Comparison of ENCODE assay signal across 9 cellular contexts in the genomic region with DNA sequence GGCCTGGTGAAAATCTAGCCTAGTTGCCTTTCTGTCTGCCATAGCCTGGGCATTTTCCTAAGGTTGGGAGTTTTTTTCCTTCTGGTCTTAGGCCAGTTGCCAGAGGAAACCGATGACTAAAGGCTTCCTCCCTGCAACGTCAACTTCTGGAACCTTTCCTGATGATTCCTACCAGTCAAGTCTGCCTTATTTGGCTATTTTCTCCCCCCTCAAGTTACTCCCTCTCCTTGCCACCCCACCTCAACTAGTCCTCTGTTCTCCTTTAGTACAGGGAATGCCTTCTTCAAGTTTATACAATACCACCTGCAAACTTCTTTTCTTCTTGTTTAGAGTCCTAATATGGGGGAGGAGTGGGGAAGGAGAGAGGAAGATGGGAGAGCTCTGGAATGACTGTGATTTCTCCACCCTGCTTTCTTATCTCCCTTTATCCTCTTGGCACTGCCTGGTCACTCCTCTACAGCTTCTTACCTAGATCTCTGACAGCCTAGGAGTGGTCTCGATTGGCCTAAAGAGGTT. TPM values are rescaled to one million over a fixed set of nuclear protein-coding genes. Genes with fewer than 3 reads are reported as not detected.
DNase-seq lines count a peak whose midpoint lies in the region; ATAC-seq, FAIRE-seq and TF ChIP-seq lines count a peak whose summit lies in the region.
"Had no signal": no experiment of that assay in that cellular context is flagged by ENCODE, and none has a peak within 500 bp of the region (broad histone marks: within the 10 kb centered on the region; RNA-seq: fewer than 3 reads in every experiment).

No MANE protein-coding gene starts in this region.

- TF ChIP-seq CTCF in liver (IDR thresholded peaks at IDR 0.05; ENCODE audit: low read depth, low read length, missing input control) (no peak), HepG2 (CRISPR knock-in tag; IDR thresholded peaks at IDR 0.05) (no peak), bronchial epithelial cell (IDR thresholded peaks at IDR 0.05; ENCODE audit: insufficient read depth, low read length, severe bottlenecking) (no peak)

- CTCF ChIA-PET in HepG2 (lab: Yijun Ruan, JAX; ENCODE audit: low intra/inter-chr PET ratio, low total read pairs), result no interaction called here

- BruUV-seq in HepG2 (replicated peaks; lab: Mats Ljungman, UMichigan), result no TSS peak

- H3K79me2 ChIP-seq in HepG2 (ENCODE audit: insufficient read depth, low read length), result no peaks in the 10 kb centered on the region

- no peak overlapping the region for H4K91ac ChIP-seq in mesenchymal stem cell (ENCODE audit: low read length)

- peaks cover 2 to 10% (median 7%) of the 10 kb centered on the region in 4 donors for H3K4me1 ChIP-seq in liver (ENCODE audit: control insufficient read depth in 4 of 4, insufficient read depth in 4 of 4, low read length in 3 of 4)
- H3K4me1 ChIP-seq in HepG2 (ENCODE audit: insufficient read depth, low read length), result no peaks in the 10 kb centered on the region
- H3K4me1 ChIP-seq in mesenchymal stem cell (ENCODE audit: control insufficient read depth, insufficient read depth, low read depth, low read length), result peaks cover 1% of the 10 kb centered on the region
- H3K4me1 ChIP-seq in aorta (ENCODE audit: control insufficient read depth in 1 of 2, insufficient read depth in 2 of 2, low read length in 2 of 2), result peaks cover 0 to 4% of the 10 kb centered on the region in 2 donors

- no peak overlapping the region for H3K23ac ChIP-seq in mesenchymal stem cell (ENCODE audit: low read length in 2 of 2)

- no peak overlapping the region for H2BK15ac ChIP-seq in mesenchymal stem cell (ENCODE audit: low read depth, poor library complexity, severe bottlenecking)

- ATAC-seq in HepG2, result no peak
- ATAC-seq in aorta (ENCODE audit: low FRiP score), result peak; percentile 75
- ATAC-seq in GM18907 (IDR thresholded peaks at IDR 0.05; ENCODE audit: unreplicated experiment), result no peak

- in situ Hi-C loops in HepG2 (cut with HindIII; ENCODE audit: extremely low pct_ligation_motif_present, low pct_unique_long_range_greater_than_20kb), result no loop called here

- no peaks in the 10 kb centered on the region for H3K9me3 ChIP-seq in liver (ENCODE audit: control insufficient read depth in 4 of 4, low read length in 3 of 4)
- no peaks in the 10 kb centered on the region for H3K9me3 ChIP-seq in HepG2 (ENCODE audit: low read length)
- no peaks in the 10 kb centered on the region for H3K9me3 ChIP-seq in mesenchymal stem cell (ENCODE audit: control insufficient read depth, low read length)
- no peaks in the 10 kb centered on the region for H3K9me3 ChIP-seq in aorta (ENCODE audit: control insufficient read depth, low read length)

- no peak overlapping the region for H2BK5ac ChIP-seq in mesenchymal stem cell (ENCODE audit: low read depth, low read length, poor library complexity, severe bottlenecking)

- TF ChIP-seq RAD21 in liver (IDR thresholded peaks at IDR 0.05) (no peak), HepG2 (CRISPR knock-in tag; IDR thresholded peaks at IDR 0.05) (no peak)

- H4K20me1 ChIP-seq in HepG2 (ENCODE audit: insufficient read depth, low read length), result no peaks in the 10 kb centered on the region

- 66% methylated on average over 3 of the region's 3 CpGs for WGBS in liver
- 10% methylated on average over 2 of the region's 3 CpGs for WGBS in HepG2 (ENCODE audit: low lambda C conversion rate)
- WGBS in mesenchymal stem cell, result 13% methylated on average over 2 of the region's 3 CpGs
- 4 to 7% methylated on average over 3 of the region's 3 CpGs for WGBS in aorta, 2 donors

- no peak for TF ChIP-seq POLR2A in HepG2 (IDR thresholded peaks at IDR 0.05; ENCODE audit: insufficient read depth in 1 of 2, low read depth in 2 of 2, low read length in 2 of 2)

- H3K79me1 ChIP-seq in mesenchymal stem cell (replicated peaks; ENCODE audit: low read length, poor library complexity, severe bottlenecking), result no peaks in the 10 kb centered on the region

- H4K8ac ChIP-seq in mesenchymal stem cell (ENCODE audit: low read length), result no peak overlapping the region

- H2BK120ac ChIP-seq in mesenchymal stem cell (ENCODE audit: low read depth, low read length), result no peak overlapping the region

- POLR2A ChIA-PET in HepG2 (lab: Yijun Ruan, JAX), result no interaction called here

- H3K18ac ChIP-seq in mesenchymal stem cell (ENCODE audit: low read depth in 1 of 2, low read length in 2 of 2), result peak overlapping the region in 1 of 2 experiments; percentile 21

- H3K27me3 ChIP-seq in liver (ENCODE audit: control insufficient read depth in 4 of 4, insufficient read depth in 4 of 4, low read length in 3 of 4), result no peaks in the 10 kb centered on the region
- no peaks in the 10 kb centered on the region for H3K27me3 ChIP-seq in HepG2 (ENCODE audit: control insufficient read depth in 1 of 2, insufficient read depth in 2 of 2, low read length in 2 of 2)
- H3K27me3 ChIP-seq in bronchial epithelial cell (ENCODE audit: control insufficient read depth, insufficient read depth, low read length), result no peaks in the 10 kb centered on the region
- H3K27me3 ChIP-seq in mesenchymal stem cell (ENCODE audit: control insufficient read depth in 1 of 2, insufficient read depth in 1 of 2, low read length in 2 of 2), result no peaks in the 10 kb centered on the region
- no peaks in the 10 kb centered on the region for H3K27me3 ChIP-seq in aorta (ENCODE audit: control insufficient read depth in 1 of 2, insufficient read depth in 2 of 2, low read length in 1 of 2)

- FAIRE-seq in HepG2 (lab: Jason Lieb, UNC) (no peak), bronchial epithelial cell (lab: Jason Lieb, UNC) (peak; percentile 60), frontal cortex (lab: Jason Lieb, UNC) (no peak)
- FAIRE-seq: islet of Langerhans had no signal

- no peak overlapping the region for H3K9ac ChIP-seq in liver (ENCODE audit: low read depth in 1 of 2, low read length in 2 of 2)
- H3K9ac ChIP-seq in HepG2 (ENCODE audit: insufficient read depth, low read depth, low read length), result no peak overlapping the region
- peak overlapping the region; percentile 63 for H3K9ac ChIP-seq in mesenchymal stem cell (ENCODE audit: low read length)

- intact Hi-C loops in HepG2 (cut with micrococcal nuclease; ENCODE audit: unreplicated experiment), result no loop called here
- intact Hi-C loops in aorta (cut with DNase I), result no loop called here

- H3K36me3 ChIP-seq in liver (ENCODE audit: control insufficient read depth in 4 of 4, insufficient read depth in 3 of 4, low read depth in 1 of 4, low read length in 3 of 4), result no peaks in the 10 kb centered on the region
- no peaks in the 10 kb centered on the region for H3K36me3 ChIP-seq in HepG2 (replicated peaks in 1 of 2; ENCODE audit: control insufficient read depth in 1 of 2, insufficient read depth in 2 of 2, low read length in 2 of 2)
- H3K36me3 ChIP-seq in bronchial epithelial cell (ENCODE audit: control insufficient read depth, insufficient read depth, low read length), result no peaks in the 10 kb centered on the region
- peaks cover 0 to 12% of the 10 kb centered on the region in 2 experiments for H3K36me3 ChIP-seq in mesenchymal stem cell (ENCODE audit: control insufficient read depth in 1 of 2, insufficient read depth in 2 of 2, low read depth in 1 of 2, low read length in 2 of 2)
- H3K36me3 ChIP-seq in aorta (ENCODE audit: control insufficient read depth in 1 of 2, insufficient read depth in 2 of 2, low read length in 1 of 2), result peaks cover 0 to 1% of the 10 kb centered on the region in 2 donors

- TF ChIP-seq EP300 in HepG2 (IDR thresholded peaks at IDR 0.05; ENCODE audit: low read depth in 2 of 2, low read length in 2 of 2) (no peak), HepG2 (CRISPR knock-in tag; IDR thresholded peaks at IDR 0.05; ENCODE audit: borderline replicate concordance) (no peak)

- no peak for DNase-seq in HepG2 (ENCODE audit: low spot score)
- DNase-seq in bronchial epithelial cell (ENCODE audit: low read depth), result peak; percentile 91
- DNase-seq in mesenchymal stem cell, result peak; percentile 90
- peak in 1 of 2 donors; percentile 50 for DNase-seq in aorta
- DNase-seq in activated effector memory CD4-positive, alpha-beta T cell treated with Interleukin-2 at 50 U/mL for 16 hours, result no peak
- no peak for DNase-seq in frontal cortex (ENCODE audit: low spot score in 2 of 2)

- no peak overlapping the region for H2AK5ac ChIP-seq in mesenchymal stem cell (ENCODE audit: low read length, severe bottlenecking)

- no peak overlapping the region for H2AFZ ChIP-seq in HepG2 (ENCODE audit: low read length)
- H2AFZ ChIP-seq in mesenchymal stem cell (ENCODE audit: low read depth, low read length), result no peak overlapping the region

- H3K27ac ChIP-seq in liver (ENCODE audit: low read depth in 1 of 2, low read length in 2 of 2), result peak overlapping the region; percentile 48 to 53
- no peak overlapping the region for H3K27ac ChIP-seq in HepG2 (ENCODE audit: extremely low read length, insufficient read depth, low read length)
- peak overlapping the region; percentile 78 for H3K27ac ChIP-seq in mesenchymal stem cell (ENCODE audit: low read length, poor library complexity, severe bottlenecking)
- H3K27ac ChIP-seq in aorta (ENCODE audit: low read depth in 1 of 2, low read length in 2 of 2), result peak overlapping the region; percentile 80 to 86

- peak overlapping the region in 1 of 2 experiments; percentile 23 for H2BK12ac ChIP-seq in mesenchymal stem cell (ENCODE audit: low read length in 2 of 2)

- H3K4ac ChIP-seq in mesenchymal stem cell (ENCODE audit: low read depth in 1 of 2, low read length in 2 of 2), result no peak overlapping the region

- H3K4me2 ChIP-seq in HepG2 (ENCODE audit: low read depth, low read length), result no peak overlapping the region
- no peak overlapping the region for H3K4me2 ChIP-seq in mesenchymal stem cell (ENCODE audit: low read length, poor library complexity, severe bottlenecking)

- no peak overlapping the region for H3K14ac ChIP-seq in mesenchymal stem cell (ENCODE audit: low read length in 2 of 2)

- no peak overlapping the region for H3K4me3 ChIP-seq in liver (ENCODE audit: low read depth in 1 of 3, low read length in 3 of 3)
- H3K4me3 ChIP-seq in HepG2 (replicated peaks in 1 of 3; ENCODE audit: insufficient read depth in 1 of 3, low read depth in 2 of 3, low read length in 3 of 3), result no peak overlapping the region
- no peak overlapping the region for H3K4me3 ChIP-seq in bronchial epithelial cell (ENCODE audit: low read depth, low read length)
- no peak overlapping the region for H3K4me3 ChIP-seq in mesenchymal stem cell (ENCODE audit: insufficient read depth in 1 of 2, low read depth in 1 of 2, low read length in 2 of 2)
- no peak overlapping the region for H3K4me3 ChIP-seq in aorta (ENCODE audit: low read length in 2 of 2)

RNA-seq across cellular contexts. Expression of gene MSN, which starts 10.6 kb away (rescaled TPM):
- total RNA-seq in liver, result 10 to 100 TPM; 34.6 to 46.5 TPM
- polyA plus RNA-seq in liver, result 10 to 100 TPM; 24.3 to 70.0 TPM
- total RNA-seq in HepG2 (2016; rRNA removed; fragmentation: Illumina TruSeq; extraction: Trizol), result not detected in 2 replicates
- not detected in 2 replicates for total RNA-seq in HepG2 (2016; cell fraction: cytosol; rRNA removed; fragmentation: Illumina TruSeq; extraction: Trizol; ENCODE audit: low read depth)
- not detected in 2 replicates for total RNA-seq in HepG2 (2016; cell fraction: insoluble cytoplasmic fraction; rRNA removed; fragmentation: Illumina TruSeq; extraction: Trizol)
- not detected in 2 replicates for total RNA-seq in HepG2 (2016; cell fraction: membrane; rRNA removed; fragmentation: Illumina TruSeq; extraction: Trizol)
- total RNA-seq in HepG2 (2016; cell fraction: nucleus; rRNA removed; fragmentation: Illumina TruSeq; extraction: Trizol), result 0.09 TPM in 1 of 2 replicates, not detected in the other
- polyA plus RNA-seq in HepG2 (2011; rRNA removed), result 0.15 and 0.40 TPM in 2 replicates
- 0.12 and 0.19 TPM in 2 replicates for polyA plus RNA-seq in HepG2 (2011; cell fraction: cytosol; rRNA removed)
- polyA plus RNA-seq in HepG2 (2011; cell fraction: nucleus; rRNA removed), result 0.06 and 0.29 TPM in 2 replicates
- 0.09 TPM in 1 of 2 replicates, not detected in the other for polyA plus RNA-seq in HepG2 (2012)
- not detected in 2 replicates for polyA plus RNA-seq in HepG2 (2016; cell fraction: cytosol; fragmentation: Illumina TruSeq; extraction: Trizol; ENCODE audit: low read depth)
- polyA plus RNA-seq in HepG2 (2016; cell fraction: insoluble cytoplasmic fraction; fragmentation: Illumina TruSeq; extraction: Trizol; ENCODE audit: low read depth), result 0.05 TPM in 1 of 2 replicates, not detected in the other
- polyA plus RNA-seq in HepG2 (2016; cell fraction: membrane; fragmentation: Illumina TruSeq; extraction: Trizol; ENCODE audit: low read depth), result not detected in 2 replicates
- polyA plus RNA-seq in HepG2 (2016; cell fraction: nucleus; fragmentation: Illumina TruSeq; extraction: Trizol; ENCODE audit: insufficient read depth, low read depth), result not detected in 2 replicates
- 0.94 and 357 TPM in 2 replicates for polyA minus RNA-seq in HepG2 (2011; rRNA and poly(A)+ RNA removed; ENCODE audit: low replicate concordance)
- polyA minus RNA-seq in HepG2 (2011; cell fraction: cytosol; rRNA and poly(A)+ RNA removed), result 0.59 and 0.70 TPM in 2 replicates
- 0.37 and 0.52 TPM in 2 replicates for polyA minus RNA-seq in HepG2 (2011; cell fraction: nucleus; rRNA and poly(A)+ RNA removed)
- 63.2 and 86.1 TPM in 2 replicates for total RNA-seq in bronchial epithelial cell
- polyA plus RNA-seq in mesenchymal stem cell (2013, experiment 1 of 2), result 287 TPM
- 277 TPM for polyA plus RNA-seq in mesenchymal stem cell (2013, experiment 2 of 2)
- 100 to 1,000 TPM; 374 to 532 TPM for total RNA-seq in aorta
- polyA plus RNA-seq in aorta, result 100 to 1,000 TPM; 128 to 160 TPM
- 17.9 TPM for total RNA-seq in frontal cortex

Comparison
In these comparisons a context has a peak if more than half of its experiments do, and no peak if none do; other contexts are left out.
1. RNA of gene MSN, which starts 10.6 kb away (total RNA-seq): 374 to 532 TPM in aorta, 63.2 to 86.1 TPM in bronchial epithelial cell, 34.6 to 46.5 TPM in liver and 17.9 TPM in frontal cortex (single experiment); 0.09 TPM in HepG2; every median in the first group is over 10 times any median in the second.
2. DNase-seq: peak in bronchial epithelial cell (single experiment) and mesenchymal stem cell (single experiment); none in HepG2 (single experiment), activated effector memory CD4-positive, alpha-beta T cell treated with Interleukin-2 at 50 U/mL for 16 hours (single experiment) and frontal cortex (0 of 2).